1 cellular context compared by ENCODE assay signal in genomic region chr17:82494236-82495055, GRCh38.
TF ChIP-seq lines count a peak whose summit lies in the region.

No MANE protein-coding gene starts in this region.

TF ChIP-seq in WTC11, 78 proteins besides CTCF, POLR2A, EP300 and RAD21 (continued from another document):
- TF ChIP-seq ZNF532 (CRISPR knock-in tag; IDR thresholded peaks at IDR 0.05; ENCODE audit: borderline replicate concordance) (peak; percentile 63; the same call in 1 of the 2 replicates), FOXK1 (CRISPR knock-in tag; IDR thresholded peaks at IDR 0.05) (peak; percentile 53; the same call in 1 of the 2 replicates), ATF3 (CRISPR knock-in tag; conservative IDR thresholded peaks at IDR 0.05) (no peak), SOX15 (CRISPR knock-in tag; IDR thresholded peaks at IDR 0.05) (no peak), CDX4 (CRISPR knock-in tag; IDR thresholded peaks at IDR 0.05; ENCODE audit: borderline replicate concordance) (0 out of 2 replicates have a peak, but pooled peaks have one; percentile 26), ZSCAN18 (CRISPR knock-in tag; IDR thresholded peaks at IDR 0.05) (no peak), ZNF671 (CRISPR knock-in tag; IDR thresholded peaks at IDR 0.05) (no peak), ERG (CRISPR knock-in tag; IDR thresholded peaks at IDR 0.05) (peak; percentile 53; the same call in 1 of the 2 replicates), FOXP1 (CRISPR knock-in tag; IDR thresholded peaks at IDR 0.05; ENCODE audit: borderline replicate concordance) (peak; percentile 63; the same call in 1 of the 2 replicates)
- TF ChIP-seq, protein P1, sequence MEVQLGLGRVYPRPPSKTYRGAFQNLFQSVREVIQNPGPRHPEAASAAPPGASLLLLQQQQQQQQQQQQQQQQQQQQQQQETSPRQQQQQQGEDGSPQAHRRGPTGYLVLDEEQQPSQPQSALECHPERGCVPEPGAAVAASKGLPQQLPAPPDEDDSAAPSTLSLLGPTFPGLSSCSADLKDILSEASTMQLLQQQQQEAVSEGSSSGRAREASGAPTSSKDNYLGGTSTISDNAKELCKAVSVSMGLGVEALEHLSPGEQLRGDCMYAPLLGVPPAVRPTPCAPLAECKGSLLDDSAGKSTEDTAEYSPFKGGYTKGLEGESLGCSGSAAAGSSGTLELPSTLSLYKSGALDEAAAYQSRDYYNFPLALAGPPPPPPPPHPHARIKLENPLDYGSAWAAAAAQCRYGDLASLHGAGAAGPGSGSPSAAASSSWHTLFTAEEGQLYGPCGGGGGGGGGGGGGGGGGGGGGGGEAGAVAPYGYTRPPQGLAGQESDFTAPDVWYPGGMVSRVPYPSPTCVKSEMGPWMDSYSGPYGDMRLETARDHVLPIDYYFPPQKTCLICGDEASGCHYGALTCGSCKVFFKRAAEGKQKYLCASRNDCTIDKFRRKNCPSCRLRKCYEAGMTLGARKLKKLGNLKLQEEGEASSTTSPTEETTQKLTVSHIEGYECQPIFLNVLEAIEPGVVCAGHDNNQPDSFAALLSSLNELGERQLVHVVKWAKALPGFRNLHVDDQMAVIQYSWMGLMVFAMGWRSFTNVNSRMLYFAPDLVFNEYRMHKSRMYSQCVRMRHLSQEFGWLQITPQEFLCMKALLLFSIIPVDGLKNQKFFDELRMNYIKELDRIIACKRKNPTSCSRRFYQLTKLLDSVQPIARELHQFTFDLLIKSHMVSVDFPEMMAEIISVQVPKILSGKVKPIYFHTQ (CRISPR knock-in tag; IDR thresholded peaks at IDR 0.05) = 0 out of 2 replicates have a peak, but pooled peaks have one; percentile 75
- TF ChIP-seq, protein P2, sequence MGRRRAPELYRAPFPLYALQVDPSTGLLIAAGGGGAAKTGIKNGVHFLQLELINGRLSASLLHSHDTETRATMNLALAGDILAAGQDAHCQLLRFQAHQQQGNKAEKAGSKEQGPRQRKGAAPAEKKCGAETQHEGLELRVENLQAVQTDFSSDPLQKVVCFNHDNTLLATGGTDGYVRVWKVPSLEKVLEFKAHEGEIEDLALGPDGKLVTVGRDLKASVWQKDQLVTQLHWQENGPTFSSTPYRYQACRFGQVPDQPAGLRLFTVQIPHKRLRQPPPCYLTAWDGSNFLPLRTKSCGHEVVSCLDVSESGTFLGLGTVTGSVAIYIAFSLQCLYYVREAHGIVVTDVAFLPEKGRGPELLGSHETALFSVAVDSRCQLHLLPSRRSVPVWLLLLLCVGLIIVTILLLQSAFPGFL (CRISPR knock-in tag; IDR thresholded peaks at IDR 0.05; ENCODE audit: borderline replicate concordance) = no peak
- TF ChIP-seq, protein P3, sequence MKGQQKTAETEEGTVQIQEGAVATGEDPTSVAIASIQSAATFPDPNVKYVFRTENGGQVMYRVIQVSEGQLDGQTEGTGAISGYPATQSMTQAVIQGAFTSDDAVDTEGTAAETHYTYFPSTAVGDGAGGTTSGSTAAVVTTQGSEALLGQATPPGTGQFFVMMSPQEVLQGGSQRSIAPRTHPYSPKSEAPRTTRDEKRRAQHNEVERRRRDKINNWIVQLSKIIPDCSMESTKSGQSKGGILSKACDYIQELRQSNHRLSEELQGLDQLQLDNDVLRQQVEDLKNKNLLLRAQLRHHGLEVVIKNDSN (CRISPR knock-in tag; IDR thresholded peaks at IDR 0.05) = peak; percentile 41; the same call in 1 of the 2 replicates
